19 cellular contexts compared by ENCODE assay signal in the genomic region with DNA sequence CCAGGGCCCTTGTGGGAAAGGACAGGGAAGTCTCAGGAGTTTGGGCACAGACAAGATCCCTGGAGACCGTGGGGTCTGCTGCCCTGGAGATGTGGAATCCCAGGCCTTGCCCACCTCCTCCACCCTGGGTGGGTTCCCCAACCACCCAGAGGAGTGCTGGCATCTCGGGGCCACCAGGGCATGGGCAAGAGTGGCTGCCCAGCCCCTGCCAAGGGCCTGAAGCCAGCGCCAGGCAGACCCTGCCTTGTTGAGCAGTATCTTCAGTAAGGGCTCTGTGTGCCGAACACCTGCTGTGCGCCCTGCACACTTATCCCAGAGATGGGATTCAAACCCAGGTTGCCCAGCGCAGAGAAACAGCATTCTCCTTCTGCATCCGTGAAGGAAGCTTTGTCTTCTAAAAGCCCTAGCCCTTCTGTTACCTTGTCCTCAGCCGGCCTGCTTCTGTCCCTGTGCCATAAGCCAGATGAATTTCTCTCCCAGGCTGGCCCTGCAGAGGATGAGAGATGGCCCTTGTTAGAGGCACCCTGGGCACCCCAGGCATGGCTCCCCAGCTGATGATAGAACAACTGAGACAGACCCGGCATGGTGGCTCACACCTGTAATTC. TPM values are rescaled to one million over a fixed set of nuclear protein-coding genes. Genes with fewer than 3 reads are reported as not detected.
DNase-seq lines count a peak whose midpoint lies in the region; ATAC-seq and TF ChIP-seq lines count a peak whose summit lies in the region.
"Had no signal": no experiment of that assay in that cellular context is flagged by ENCODE, and none has a peak within 500 bp of the region (broad histone marks: within the 10 kb centered on the region; RNA-seq: fewer than 3 reads in every experiment).

No MANE protein-coding gene starts in this region.

- no peak for TF ChIP-seq EP300 in gastroesophageal sphincter (IDR thresholded peaks at IDR 0.05)

- no peak overlapping the region for H3K27ac ChIP-seq in CD4-positive, alpha-beta memory T cell (ENCODE audit: low read depth, low read length)
- H3K27ac ChIP-seq in HL-60 (replicated peaks), result peak overlapping the region; percentile 78
- H3K27ac ChIP-seq in gastroesophageal sphincter, result peak overlapping the region in 3 of 4 donors; percentile 39 to 59 (median 47)
- no peak overlapping the region for H3K27ac ChIP-seq in trophoblast cell (ENCODE audit: low read depth, low read length)
- H3K27ac ChIP-seq: VCaP had no signal

- H3K27ac Mint-ChIP-seq in CD4-positive, alpha-beta memory T cell, result peak overlapping the region in 6 of 7 donors; percentile 64 to 90 (median 82)

- TF ChIP-seq CTCF in HL-60 (IDR thresholded peaks at IDR 0.05; ENCODE audit: insufficient read depth, low read length), result no peak
- no peak for TF ChIP-seq CTCF in gastroesophageal sphincter (IDR thresholded peaks at IDR 0.05)

- no peak for DNase-seq in CD4-positive, alpha-beta memory T cell
- DNase-seq in HL-60 (ENCODE audit: low read depth in 1 of 2, low spot score in 1 of 2) (no peak), trophoblast cell (no peak), NCI-H1694 treated with DMSO at 0.1 percent for 48 hours (lab: John Stamatoyannopoulos, UW) (no peak), DMS79 (lab: John Stamatoyannopoulos, UW) (no peak)
- DNase-seq in stimulated activated naive CD4-positive, alpha-beta T cell treated with Interleukin-2 at 50 U/mL for 16 hours (lab: John Stamatoyannopoulos, UW), result no peak
- DNase-seq: activated CD8-positive, alpha-beta memory T cell treated with anti-CD3 and anti-CD28 coated beads, Interleukin-2, amount 50 U/mL, for 48 hours; amygdala; Karpas-422; NCI-H2029 treated with DMSO at 0.1 percent for 48 hours; NCI-H774; SIG-M5; stimulated activated CD4-positive, alpha-beta T cell treated with anti-CD3 and anti-CD28 coated beads, Interleukin-4, amount 100 ng/mL, for 4 hours; stimulated activated naive CD8-positive, alpha-beta T cell treated with anti-CD3 and anti-CD28 coated beads, Interleukin-15, amount 100 ng/mL, for 72 hours had no signal

- no peak overlapping the region for H3K4me2 ChIP-seq in trophoblast cell (ENCODE audit: low read length)

- no peak overlapping the region for H3K9ac ChIP-seq in trophoblast cell (ENCODE audit: low read length)

- no peaks in the 10 kb centered on the region for H3K36me3 ChIP-seq in CD4-positive, alpha-beta memory T cell (ENCODE audit: insufficient read depth, low read length)
- no peaks in the 10 kb centered on the region for H3K36me3 ChIP-seq in gastroesophageal sphincter
- no peaks in the 10 kb centered on the region for H3K36me3 ChIP-seq in trophoblast cell (ENCODE audit: control insufficient read depth in 1 of 2, insufficient read depth in 2 of 2, low read length in 2 of 2)

- TF ChIP-seq POLR2A in gastroesophageal sphincter (IDR thresholded peaks at IDR 0.05), result no peak

- H3K4me3 Mint-ChIP-seq in CD4-positive, alpha-beta memory T cell, result peak overlapping the region in 2 of 8 donors; percentile 20 to 65

- peaks cover 9% of the 10 kb centered on the region for H3K79me1 ChIP-seq in trophoblast cell (ENCODE audit: low read length)

- H3K14ac ChIP-seq in trophoblast cell (ENCODE audit: low read length), result peak overlapping the region; percentile 11

- CTCF ChIA-PET in CD4-positive, alpha-beta memory T cell (lab: Charles Lee; ENCODE audit: partially characterized antibody), result interaction anchor here (2.1 kb wide), 1 partner anchor 98 kb away, joined by 5 read pairs; no protein-coding TSS in a partner anchor

- no peak overlapping the region for H4K8ac ChIP-seq in trophoblast cell (ENCODE audit: low read depth, low read length)

- no peaks in the 10 kb centered on the region for H3K27me3 ChIP-seq in CD4-positive, alpha-beta memory T cell (ENCODE audit: insufficient read depth, low read length)
- H3K27me3 ChIP-seq in HL-60 (ENCODE audit: insufficient read depth, poor library complexity, severe bottlenecking) (no peaks in the 10 kb centered on the region), gastroesophageal sphincter (peaks cover under 1% of the 10 kb centered on the region), trophoblast cell (ENCODE audit: insufficient read depth, low read length) (no peaks in the 10 kb centered on the region)

- no peak overlapping the region for H2BK12ac ChIP-seq in trophoblast cell (ENCODE audit: low read length)

- H3K27me3 Mint-ChIP-seq in CD4-positive, alpha-beta memory T cell, result no peaks in the 10 kb centered on the region
- H3K27me3 Mint-ChIP-seq: stimulated activated naive CD8-positive, alpha-beta T cell treated with anti-CD3 and anti-CD28 coated beads, Interleukin-15, amount 100 ng/mL, for 72 hours had no signal

- no peak overlapping the region for H3K4ac ChIP-seq in trophoblast cell (ENCODE audit: low read depth, low read length)

- no peak overlapping the region for H3K18ac ChIP-seq in trophoblast cell (ENCODE audit: low read length)

- POLR2A ChIA-PET in CD4-positive, alpha-beta memory T cell (lab: Charles Lee; ENCODE audit: partially characterized antibody), result interaction anchor here (0.7 to 2.3 kb wide), 2 partner anchors 12 to 306 kb away, joined by 3 to 13 read pairs; a partner anchor contains a TSS

- H3K4me1 ChIP-seq in CD4-positive, alpha-beta memory T cell (ENCODE audit: insufficient read depth, low read length), result peaks cover 46% of the 10 kb centered on the region
- H3K4me1 ChIP-seq in gastroesophageal sphincter (peaks cover 0 to 11% (median 0%) of the 10 kb centered on the region in 3 donors), trophoblast cell (ENCODE audit: control insufficient read depth in 1 of 2, insufficient read depth in 2 of 2, low read length in 2 of 2) (peaks cover 8 to 12% of the 10 kb centered on the region in 2 experiments)

- no peak overlapping the region for H2AFZ ChIP-seq in trophoblast cell (ENCODE audit: insufficient read depth, low read length, poor library complexity)

- no peak overlapping the region for H2BK5ac ChIP-seq in trophoblast cell (ENCODE audit: low read depth, low read length, poor library complexity)

- no peak overlapping the region for H2AK5ac ChIP-seq in trophoblast cell (ENCODE audit: low read length)

- no peak overlapping the region for H4K91ac ChIP-seq in trophoblast cell (ENCODE audit: low read depth, low read length)

- no peak overlapping the region for H4K12ac ChIP-seq in trophoblast cell (ENCODE audit: low read depth, low read length)

- ATAC-seq in gastroesophageal sphincter, result no peak
- no peak for ATAC-seq in GM19455 (IDR thresholded peaks at IDR 0.05; ENCODE audit: unreplicated experiment)

- no CpG with 5 or more reads among the region's 9 CpGs for WGBS in gastroesophageal sphincter (ENCODE audit: low coverage in 1 of 2), 2 donors
- no CpG with 5 or more reads among the region's 9 CpGs for WGBS in trophoblast cell (ENCODE audit: extremely low coverage, insufficient coverage, insufficient read length)

- intact Hi-C loops in CD4-positive, alpha-beta memory T cell (cut with micrococcal nuclease), result no loop called here

- H3K4me3 ChIP-seq in CD4-positive, alpha-beta memory T cell (ENCODE audit: low read length in 2 of 2), result no peak overlapping the region
- H3K4me3 ChIP-seq in HL-60 (replicated peaks; ENCODE audit: insufficient read depth, low read length) (no peak overlapping the region), gastroesophageal sphincter (no peak overlapping the region), trophoblast cell (ENCODE audit: low read depth, low read length) (no peak overlapping the region)
- H3K4me3 ChIP-seq: coronary artery, mucosa of descending colon had no signal

- H3K9me3 Mint-ChIP-seq in CD4-positive, alpha-beta memory T cell, result no peaks in the 10 kb centered on the region
- H3K9me3 Mint-ChIP-seq: stimulated activated naive CD8-positive, alpha-beta T cell treated with anti-CD3 and anti-CD28 coated beads, Interleukin-15, amount 100 ng/mL, for 72 hours had no signal

- no peaks in the 10 kb centered on the region for H3K9me3 ChIP-seq in CD4-positive, alpha-beta memory T cell (ENCODE audit: control insufficient read depth in 1 of 2, low read length in 2 of 2)
- no peaks in the 10 kb centered on the region for H3K9me3 ChIP-seq in gastroesophageal sphincter
- peaks cover 2% of the 10 kb centered on the region for H3K9me3 ChIP-seq in trophoblast cell (ENCODE audit: insufficient read depth, low read depth, low read length)
- H3K9me3 ChIP-seq: mucosa of descending colon had no signal

- no peaks in the 10 kb centered on the region for H3K79me2 ChIP-seq in trophoblast cell (ENCODE audit: control insufficient read depth, insufficient read depth, low read length, poor library complexity)

- H3K36me3 Mint-ChIP-seq in CD4-positive, alpha-beta memory T cell, result no peaks in the 10 kb centered on the region

- H2BK120ac ChIP-seq in trophoblast cell (ENCODE audit: insufficient read depth, low read length, poor library complexity), result no peak overlapping the region

- peaks cover 16 to 46% (median 30%) of the 10 kb centered on the region in 4 donors for H3K4me1 Mint-ChIP-seq in CD4-positive, alpha-beta memory T cell

- no peak overlapping the region for H3K23ac ChIP-seq in trophoblast cell (ENCODE audit: low read length)

RNA-seq across cellular contexts. Expression of a gene that starts 32.4 kb away (rescaled TPM):
- not detected for total RNA-seq in CD4-positive, alpha-beta memory T cell
- polyA plus RNA-seq in CD4-positive, alpha-beta memory T cell, result not detected
- not detected for total RNA-seq in gastroesophageal sphincter
- polyA plus RNA-seq in trophoblast cell (2013), result not detected in 2 replicates
- total RNA-seq: mucosa of descending colon had no signal

RNA-seq across cellular contexts. Expression of a gene that starts 49.8 kb away (rescaled TPM):
- under 1 TPM in 1 of 2 experiments, not detected in 1; 0.32 TPM for total RNA-seq in CD4-positive, alpha-beta memory T cell
- under 1 TPM in 1 of 2 donors, not detected in 1; 0.18 TPM for polyA plus RNA-seq in CD4-positive, alpha-beta memory T cell
- 1 to 10 TPM in 1 of 4 donors, under 1 TPM in 1, not detected in 2; 0.27 to 1.6 TPM for total RNA-seq in gastroesophageal sphincter
- 38.7 and 44.2 TPM in 2 replicates for polyA plus RNA-seq in trophoblast cell (2013)

Comparison
In these comparisons a context has a peak if more than half of its experiments do, and no peak if none do; other contexts are left out.
1. H3K27ac ChIP-seq: peak in HL-60 (single experiment) and gastroesophageal sphincter (3 of 4); none in CD4-positive, alpha-beta memory T cell (single experiment) and trophoblast cell (single experiment).